ENCODE assay signal across 35 cellular contexts in genomic region chr19:10641248-10641647, GRCh38. TPM values are rescaled to one million over a fixed set of nuclear protein-coding genes. Genes with fewer than 3 reads are reported as not detected.
DNase-seq lines count a peak whose midpoint lies in the region; ATAC-seq and TF ChIP-seq lines count a peak whose summit lies in the region.
"Had no signal": no experiment of that assay in that cellular context is flagged by ENCODE, and none has a peak within 500 bp of the region (broad histone marks: within the 10 kb centered on the region; RNA-seq: fewer than 3 reads in every experiment).

No MANE protein-coding gene starts in this region.

- H3K4me1 Mint-ChIP-seq in activated naive CD8-positive, alpha-beta T cell (ENCODE audit: low read depth), result peaks cover 44% of the 10 kb centered on the region
- peaks cover 50% of the 10 kb centered on the region for H3K4me1 Mint-ChIP-seq in activated naive CD8-positive, alpha-beta T cell treated with anti-CD3 and anti-CD28 coated beads, Interleukin-2, amount 50 U/mL, for 24 hours
- H3K4me1 Mint-ChIP-seq in T-helper 17 cell (peaks cover 24% of the 10 kb centered on the region), memory B cell (peaks cover 22% of the 10 kb centered on the region)

- H3K27ac Mint-ChIP-seq in activated naive CD8-positive, alpha-beta T cell, result peak overlapping the region; percentile 55
- H3K27ac Mint-ChIP-seq in activated naive CD8-positive, alpha-beta T cell treated with anti-CD3 and anti-CD28 coated beads, Interleukin-2, amount 50 U/mL, for 24 hours, result no peak overlapping the region
- H3K27ac Mint-ChIP-seq in T-helper 17 cell, result peak overlapping the region; percentile 72
- H3K27ac Mint-ChIP-seq in memory B cell, result peak overlapping the region; percentile 62
- H3K27ac Mint-ChIP-seq: activated naive CD8-positive, alpha-beta T cell treated with anti-CD3 and anti-CD28 coated beads, Interleukin-2, amount 10 ng/mL, durations not matched to agents 7 days and 5 days had no signal

- H3K27ac ChIP-seq in tibial nerve, result peak overlapping the region; percentile 73 to 90 (median 86)
- H3K27ac ChIP-seq: ascending aorta, cardiac muscle cell had no signal

- H3K4me3 ChIP-seq in tibial nerve, result no peak overlapping the region
- H3K4me3 ChIP-seq: ascending aorta, cardiac muscle cell, GM12878, smooth muscle cell had no signal

- no peak for ATAC-seq in activated naive CD8-positive, alpha-beta T cell treated with anti-CD3 and anti-CD28 coated beads, Interleukin-2, amount 50 U/mL, for 24 hours
- ATAC-seq in T-helper 17 cell (no peak), memory B cell (ENCODE audit: low read depth) (no peak), GM21367 (IDR thresholded peaks at IDR 0.05; ENCODE audit: unreplicated experiment) (no peak)
- ATAC-seq: GM12878, left cardiac atrium, right cardiac atrium, SK-N-SH treated with all-trans-retinoic acid at 6 μM for 48 hours had no signal

- DNase-seq in activated naive CD8-positive, alpha-beta T cell treated with anti-CD3 and anti-CD28 coated beads, Interleukin-2, amount 50 U/mL, for 24 hours, result no peak
- DNase-seq in T-helper 17 cell (no peak), memory B cell (ENCODE audit: low spot score in 2 of 2) (no peak), tibial nerve (ENCODE audit: low spot score in 2 of 2) (no peak), cerebellar nuclear complex (lab: John Stamatoyannopoulos, UW) (no peak), mesenteric fat pad (ENCODE audit: low spot score) (no peak)
- DNase-seq: ACHN; activated CD4-positive, CD25-positive, alpha-beta regulatory T cell treated with anti-CD3 and anti-CD28 coated beads, Interleukin-2, amount 50 U/mL, for 72 hours; activated CD8-positive, alpha-beta memory T cell treated with anti-CD3 and anti-CD28 coated beads for 24 hours; activated naive CD8-positive, alpha-beta T cell treated with anti-CD3 and anti-CD28 coated beads, Interleukin-2, amount 10 ng/mL, durations not matched to agents 7 days and 5 days; activated T-cell treated with anti-CD3 and anti-CD28 coated beads, Interleukin-2, amount 50 U/mL, for 1 hour; BE2C; cortex of kidney; effector memory CD4-positive, alpha-beta T cell; immature natural killer cell; left cardiac atrium; NCI-H1436 treated with DMSO at 0.1 percent for 48 hours; NCI-H2081 treated with DMSO at 0.1 percent for 48 hours; NCI-H226; posterior cingulate gyrus; right cardiac atrium; Right ventricle myocardium superior; stimulated activated CD4-positive, alpha-beta T cell treated with anti-CD3 and anti-CD28 coated beads, Interleukin-1b, Interleukin-23, amount 100 ng/mL, for 48 hours; T-helper 2 cell; trophoblast cell had no signal

- TF ChIP-seq POLR2A in tibial nerve (IDR thresholded peaks at IDR 0.05), result no peak

- no peaks in the 10 kb centered on the region for H3K9me3 ChIP-seq in T-helper 17 cell (ENCODE audit: control insufficient read depth, low read length, poor library complexity, severe bottlenecking)
- H3K9me3 ChIP-seq in tibial nerve, result no peaks in the 10 kb centered on the region
- H3K9me3 ChIP-seq: ascending aorta, BE2C had no signal

- no peak for TF ChIP-seq CTCF in tibial nerve (IDR thresholded peaks at IDR 0.05)

- TF ChIP-seq EP300 in tibial nerve (IDR thresholded peaks at IDR 0.05), result no peak

- no peaks in the 10 kb centered on the region for H3K27me3 Mint-ChIP-seq in activated naive CD8-positive, alpha-beta T cell
- H3K27me3 Mint-ChIP-seq in activated naive CD8-positive, alpha-beta T cell treated with anti-CD3 and anti-CD28 coated beads, Interleukin-2, amount 50 U/mL, for 24 hours, result no peaks in the 10 kb centered on the region
- H3K27me3 Mint-ChIP-seq in T-helper 17 cell, result no peaks in the 10 kb centered on the region
- no peaks in the 10 kb centered on the region for H3K27me3 Mint-ChIP-seq in memory B cell
- H3K27me3 Mint-ChIP-seq: activated naive CD8-positive, alpha-beta T cell treated with anti-CD3 and anti-CD28 coated beads, Interleukin-2, amount 10 ng/mL, durations not matched to agents 7 days and 5 days; IgD-negative memory B cell had no signal

- peaks cover 0 to 74% (median 40%) of the 10 kb centered on the region in 4 donors for H3K4me1 ChIP-seq in tibial nerve

- no peaks in the 10 kb centered on the region for H3K9me3 Mint-ChIP-seq in activated naive CD8-positive, alpha-beta T cell (ENCODE audit: low read depth)
- no peaks in the 10 kb centered on the region for H3K9me3 Mint-ChIP-seq in activated naive CD8-positive, alpha-beta T cell treated with anti-CD3 and anti-CD28 coated beads, Interleukin-2, amount 50 U/mL, for 24 hours
- H3K9me3 Mint-ChIP-seq in memory B cell, result no peaks in the 10 kb centered on the region
- H3K9me3 Mint-ChIP-seq: activated naive CD8-positive, alpha-beta T cell treated with anti-CD3 and anti-CD28 coated beads, Interleukin-2, amount 10 ng/mL, durations not matched to agents 7 days and 5 days; IgD-negative memory B cell had no signal

- no peaks in the 10 kb centered on the region for H3K27me3 ChIP-seq in tibial nerve
- H3K27me3 ChIP-seq: ascending aorta, BE2C, cardiac muscle cell, neutrophil had no signal

- peaks cover 2 to 69% (median 37%) of the 10 kb centered on the region in 3 donors for H3K36me3 ChIP-seq in tibial nerve

- H3K36me3 Mint-ChIP-seq in activated naive CD8-positive, alpha-beta T cell, result peaks cover 3% of the 10 kb centered on the region
- peaks cover 41% of the 10 kb centered on the region for H3K36me3 Mint-ChIP-seq in activated naive CD8-positive, alpha-beta T cell treated with anti-CD3 and anti-CD28 coated beads, Interleukin-2, amount 50 U/mL, for 24 hours (ENCODE audit: low read depth)
- H3K36me3 Mint-ChIP-seq in T-helper 17 cell (ENCODE audit: low read depth) (peaks cover 10% of the 10 kb centered on the region), memory B cell (peaks cover 30% of the 10 kb centered on the region)
- H3K36me3 Mint-ChIP-seq: IgD-negative memory B cell had no signal

- no peak overlapping the region for H3K4me3 Mint-ChIP-seq in activated naive CD8-positive, alpha-beta T cell
- H3K4me3 Mint-ChIP-seq in activated naive CD8-positive, alpha-beta T cell treated with anti-CD3 and anti-CD28 coated beads, Interleukin-2, amount 50 U/mL, for 24 hours, result no peak overlapping the region
- H3K4me3 Mint-ChIP-seq in T-helper 17 cell (no peak overlapping the region), memory B cell (no peak overlapping the region)
- H3K4me3 Mint-ChIP-seq: activated naive CD8-positive, alpha-beta T cell treated with anti-CD3 and anti-CD28 coated beads, Interleukin-2, amount 10 ng/mL, durations not matched to agents 7 days and 5 days; IgD-negative memory B cell; immature natural killer cell had no signal

- 79 to 83% methylated on average over 4 of the region's 4 CpGs for WGBS in tibial nerve, 2 donors

RNA-seq across cellular contexts. Expression of gene ILF3, which starts 12.9 kb away (rescaled TPM):
- total RNA-seq in T-helper 17 cell, result 100 to 1,000 TPM; 428 to 456 TPM
- total RNA-seq in tibial nerve, result 100 to 1,000 TPM; 109 to 166 (median 127) TPM
- total RNA-seq in mesenteric fat pad, result 212 TPM

RNA-seq across cellular contexts. Expression of gene SLC44A2, which starts 15.9 kb away (rescaled TPM):
- total RNA-seq in T-helper 17 cell, result 100 to 1,000 TPM; 186 to 200 TPM
- total RNA-seq in tibial nerve, result 100 to 1,000 TPM; 104 to 193 (median 132) TPM
- 110 TPM for total RNA-seq in mesenteric fat pad

RNA-seq across cellular contexts. Expression of gene AP1M2, which starts 54.1 kb away (rescaled TPM):
- total RNA-seq in T-helper 17 cell (1 to 10 TPM in 1 of 2 donors, not detected in 1; 2.0 TPM), tibial nerve (not detected), mesenteric fat pad (3.2 TPM)
- total RNA-seq: activated naive CD8-positive, alpha-beta T cell treated with anti-CD3 and anti-CD28 coated beads, Interleukin-2, amount 10 ng/mL, durations not matched to agents 7 days and 5 days; ascending aorta; lung microvascular endothelial cell; right cardiac atrium; Right ventricle myocardium superior had no signal

RNA-seq across cellular contexts. Expression of gene QTRT1, which starts 60.0 kb away (rescaled TPM):
- 10 to 100 TPM; 49.4 to 56.9 TPM for total RNA-seq in T-helper 17 cell
- total RNA-seq in tibial nerve, result 100 to 1,000 TPM in 1 of 4 donors, 10 to 100 TPM in 3; 43.7 to 134 (median 65.3) TPM
- 45.9 TPM for total RNA-seq in mesenteric fat pad
